ENCODE assay signal across 7 cellular contexts in genomic region chr18:48947102-48947501, GRCh38. TPM values are rescaled to one million over a fixed set of nuclear protein-coding genes. Genes with fewer than 3 reads are reported as not detected.
DNase-seq lines count a peak whose midpoint lies in the region; ATAC-seq lines count a peak whose summit lies in the region.

No MANE protein-coding gene starts in this region.

- POLR2A ChIA-PET in activated CD4-positive, alpha-beta memory T cell treated with anti-CD3 and anti-CD28 coated beads for 36 hours (lab: Charles Lee), result interaction anchor here (0.7 kb wide), 1 partner anchor 636 kb away, joined by 3 read pairs; no protein-coding TSS in a partner anchor

- no peaks in the 10 kb centered on the region for H3K9me3 Mint-ChIP-seq in activated CD4-positive, alpha-beta memory T cell treated with anti-CD3 and anti-CD28 coated beads for 36 hours
- H3K9me3 Mint-ChIP-seq in stimulated activated effector memory CD8-positive, alpha-beta T cell treated with anti-CD3 and anti-CD28 coated beads, Interleukin-12 subunit alpha, Interleukin-12 subunit beta, amount 100 ng/mL, for 72 hours, result no peaks in the 10 kb centered on the region

- intact Hi-C loops in activated CD4-positive, alpha-beta memory T cell treated with anti-CD3 and anti-CD28 coated beads for 36 hours (cut with micrococcal nuclease), result loop anchor here (10.0 kb wide), 2 partner anchors 538 to 868 kb away; partner anchors contain the start of genes ACAA2 and C18orf32

- H3K27me3 ChIP-seq in H7 (ENCODE audit: control insufficient read depth, insufficient read depth, low read length) (no peaks in the 10 kb centered on the region; the same call in 1 of the 2 replicates), iPS-15b (ENCODE audit: control insufficient read depth, insufficient read depth, low read length) (no peaks in the 10 kb centered on the region)

- ATAC-seq in stimulated activated effector memory CD8-positive, alpha-beta T cell treated with anti-CD3 and anti-CD28 coated beads, Interleukin-12 subunit alpha, Interleukin-12 subunit beta, amount 100 ng/mL, for 72 hours, result no peak
- ATAC-seq in GM19455 (IDR thresholded peaks at IDR 0.05; ENCODE audit: unreplicated experiment), result no peak

- H3K27ac Mint-ChIP-seq in activated CD4-positive, alpha-beta memory T cell treated with anti-CD3 and anti-CD28 coated beads for 36 hours, result no peak overlapping the region
- H3K27ac Mint-ChIP-seq in stimulated activated effector memory CD8-positive, alpha-beta T cell treated with anti-CD3 and anti-CD28 coated beads, Interleukin-12 subunit alpha, Interleukin-12 subunit beta, amount 100 ng/mL, for 72 hours, result peak overlapping the region; percentile 90

- H3K36me3 Mint-ChIP-seq in activated CD4-positive, alpha-beta memory T cell treated with anti-CD3 and anti-CD28 coated beads for 36 hours, result peaks cover 33% of the 10 kb centered on the region
- H3K36me3 Mint-ChIP-seq in stimulated activated effector memory CD8-positive, alpha-beta T cell treated with anti-CD3 and anti-CD28 coated beads, Interleukin-12 subunit alpha, Interleukin-12 subunit beta, amount 100 ng/mL, for 72 hours, result peaks cover 96% of the 10 kb centered on the region

- peak overlapping the region; percentile 88 for H3K4me3 Mint-ChIP-seq in activated CD4-positive, alpha-beta memory T cell treated with anti-CD3 and anti-CD28 coated beads for 36 hours
- H3K4me3 Mint-ChIP-seq in stimulated activated effector memory CD8-positive, alpha-beta T cell treated with anti-CD3 and anti-CD28 coated beads, Interleukin-12 subunit alpha, Interleukin-12 subunit beta, amount 100 ng/mL, for 72 hours, result peak overlapping the region; percentile 91

- no peaks in the 10 kb centered on the region for H3K27me3 Mint-ChIP-seq in activated CD4-positive, alpha-beta memory T cell treated with anti-CD3 and anti-CD28 coated beads for 36 hours

- peaks cover 30% of the 10 kb centered on the region for H3K4me1 ChIP-seq in iPS-15b (ENCODE audit: control insufficient read depth, insufficient read depth, low read length)

- H3K4me3 ChIP-seq in H7 (ENCODE audit: insufficient read depth, low read depth, low read length) (peak overlapping the region; percentile 91), iPS-15b (ENCODE audit: low read depth, low read length) (peak overlapping the region; percentile 85)

- H3K36me3 ChIP-seq in H7 (replicated peaks; ENCODE audit: control insufficient read depth, insufficient read depth, low read length) (peaks cover 26% of the 10 kb centered on the region), iPS-15b (ENCODE audit: control insufficient read depth, insufficient read depth, low read length) (peaks cover 7% of the 10 kb centered on the region)

- no peak overlapping the region for H3K9ac ChIP-seq in iPS-15b (ENCODE audit: low read depth, low read length)

- CTCF ChIA-PET in activated CD4-positive, alpha-beta memory T cell treated with anti-CD3 and anti-CD28 coated beads for 36 hours (lab: Charles Lee), result interaction anchor here (1.1 to 2.7 kb wide), 3 partner anchors 15 to 170 kb away, joined by 3 to 13 read pairs (median 6); no protein-coding TSS in a partner anchor

- H3K4me1 Mint-ChIP-seq in activated CD4-positive, alpha-beta memory T cell treated with anti-CD3 and anti-CD28 coated beads for 36 hours (ENCODE audit: low read depth), result peaks cover 59% of the 10 kb centered on the region
- H3K4me1 Mint-ChIP-seq in stimulated activated effector memory CD8-positive, alpha-beta T cell treated with anti-CD3 and anti-CD28 coated beads, Interleukin-12 subunit alpha, Interleukin-12 subunit beta, amount 100 ng/mL, for 72 hours, result peaks cover 62% of the 10 kb centered on the region

- H3K9me3 ChIP-seq in iPS-15b (ENCODE audit: control insufficient read depth, insufficient read depth, low read length), result no peaks in the 10 kb centered on the region

- DNase-seq in H7, result no peak
- DNase-seq in activated CD4-positive, alpha-beta memory T cell treated with anti-CD3 and anti-CD28 coated beads for 36 hours, result no peak
- DNase-seq in stimulated activated effector memory CD8-positive, alpha-beta T cell treated with anti-CD3 and anti-CD28 coated beads, Interleukin-12 subunit alpha, Interleukin-12 subunit beta, amount 100 ng/mL, for 72 hours (ENCODE audit: low spot score in 2 of 2), result no peak
- DNase-seq in effector CD8-positive, alpha-beta T cell (lab: John Stamatoyannopoulos, UW), result no peak
- DNase-seq in NCI-H1436 treated with DMSO at 0.1 percent for 48 hours (lab: John Stamatoyannopoulos, UW), result no peak

RNA-seq across cellular contexts. Expression of gene SMAD7, which starts 3.7 kb away (rescaled TPM):
- total RNA-seq in H7 (2014; rRNA removed; shearing (Covaris generic)), result 78.3 and 80.4 TPM in 2 replicates
- total RNA-seq in activated CD4-positive, alpha-beta memory T cell treated with anti-CD3 and anti-CD28 coated beads for 36 hours, result 10 to 100 TPM; 13.6 to 14.4 TPM
